1 cellular context compared by ENCODE assay signal in genomic region chr22:23038902-23039301, GRCh38.
TF ChIP-seq lines count a peak whose summit lies in the region.

No MANE protein-coding gene starts in this region.

TF ChIP-seq in H1, 55 proteins besides CTCF, POLR2A, EP300 and RAD21:
- no peak for TF ChIP-seq SIN3A (conservative IDR thresholded peaks at IDR 0.05 in 1 of 2, IDR thresholded peaks at IDR 0.05 in 1 of 2; ENCODE audit: low read depth in 1 of 2, low read length in 2 of 2)
- no peak for TF ChIP-seq ATF2 (IDR thresholded peaks at IDR 0.05; ENCODE audit: low read length)
- TF ChIP-seq NANOG (IDR thresholded peaks at IDR 0.05; ENCODE audit: insufficient read depth, low read depth, low read length, poor library complexity, severe bottlenecking), result no peak
- TF ChIP-seq SIRT6 (IDR thresholded peaks at IDR 0.05; ENCODE audit: low read length), result no peak
- no peak for TF ChIP-seq PHF8 (conservative IDR thresholded peaks at IDR 0.05; ENCODE audit: low read depth, low read length)
- no peak for TF ChIP-seq MAX (IDR thresholded peaks at IDR 0.05)
- TF ChIP-seq RBBP5 (IDR thresholded peaks at IDR 0.05; ENCODE audit: borderline replicate concordance, low read depth, low read length), result no peak
- no peak for TF ChIP-seq TAF1 (IDR thresholded peaks at IDR 0.05; ENCODE audit: low read depth, low read length)
- TF ChIP-seq HDAC2 (IDR thresholded peaks at IDR 0.05; ENCODE audit: borderline replicate concordance in 1 of 2, low read depth in 2 of 2, low read length in 2 of 2), result no peak
- TF ChIP-seq CEBPB (IDR thresholded peaks at IDR 0.05; ENCODE audit: low read depth, low read length), result no peak
- TF ChIP-seq CREB1 (IDR thresholded peaks at IDR 0.05), result no peak
- TF ChIP-seq RNF2 (IDR thresholded peaks at IDR 0.05; ENCODE audit: borderline replicate concordance, low read depth, low read length, missing control alignments, poor library complexity, severe bottlenecking), result no peak
